Comparison of ENCODE assay signal across 16 cellular contexts in the genomic region with DNA sequence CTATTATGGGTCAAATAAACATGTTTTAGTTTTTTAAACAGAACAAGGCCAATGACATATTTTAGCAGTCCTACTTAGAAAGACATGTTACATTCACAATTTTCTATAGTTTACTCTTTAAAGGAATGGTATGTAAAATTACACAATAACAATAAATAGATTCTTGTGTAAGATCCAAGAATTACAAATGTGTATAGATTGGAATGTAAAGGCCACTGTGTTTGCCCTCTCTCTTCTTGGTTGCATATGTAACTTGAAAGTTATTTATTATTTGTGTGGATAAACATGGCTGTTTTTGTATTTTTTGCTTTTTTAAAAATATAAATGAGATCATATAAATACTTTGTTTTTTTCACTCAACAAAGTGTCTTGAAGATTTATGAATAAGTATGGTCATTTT.
DNase-seq lines count a peak whose midpoint lies in the region; ATAC-seq and TF ChIP-seq lines count a peak whose summit lies in the region.
"Had no signal": no experiment of that assay in that cellular context is flagged by ENCODE, and none has a peak within 500 bp of the region (broad histone marks: within the 10 kb centered on the region; RNA-seq: fewer than 3 reads in every experiment).

No MANE protein-coding gene starts in this region.

- H2AFZ ChIP-seq in ACC112 (ENCODE audit: low read length, unreplicated experiment) = no peak overlapping the region

- in situ Hi-C loops in astrocyte of the spinal cord (cut with HindIII; ENCODE audit: low sequenced_read_pairs) = no loop called here

- TF ChIP-seq CTCF in astrocyte of the spinal cord (IDR thresholded peaks at IDR 0.05; ENCODE audit: low read depth, low read length) (no peak), fibroblast of villous mesenchyme (IDR thresholded peaks at IDR 0.05; ENCODE audit: insufficient read depth, low read depth, low read length) (no peak), dorsolateral prefrontal cortex (IDR thresholded peaks at IDR 0.05 in 54 of 56, conservative IDR thresholded peaks at IDR 0.05 in 2 of 56; ENCODE audit: low read depth in 1 of 56, partially characterized antibody in 56 of 56) (no peak)

- H3K27me3 ChIP-seq in ACC112 (ENCODE audit: insufficient read depth, low read length) = no peaks in the 10 kb centered on the region
- H3K27me3 ChIP-seq in dorsolateral prefrontal cortex = no peaks in the 10 kb centered on the region

- H3K27ac ChIP-seq in ACC112 (ENCODE audit: low read depth, low read length) = 0 out of 2 replicates have a peak overlapping the region, but pooled peaks have one; percentile 18
- H3K27ac ChIP-seq in dorsolateral prefrontal cortex = no peak overlapping the region

- no peaks in the 10 kb centered on the region for H3K36me3 ChIP-seq in ACC112 (ENCODE audit: insufficient read depth, low read length)
- H3K36me3 ChIP-seq: HAP-1 had no signal

- no peak for ATAC-seq in HG02970 (IDR thresholded peaks at IDR 0.05; ENCODE audit: low FRiP score, unreplicated experiment)

- peak; percentile 41 for DNase-seq in HCEC 1CT
- DNase-seq in astrocyte of the spinal cord (ENCODE audit: low read depth, low spot score) = peak; percentile 1
- peak; percentile 29 for DNase-seq in fibroblast of villous mesenchyme (ENCODE audit: low read depth)
- no peak for DNase-seq in middle frontal gyrus (ENCODE audit: extremely low spot score, low spot score)
- no peak for DNase-seq in dorsolateral prefrontal cortex
- DNase-seq in LoVo (ENCODE audit: low spot score) = no peak
- DNase-seq: 8988T; ACHN; C1 segment of cervical spinal cord; Calu3; CD4-positive, alpha-beta T cell; DMS 273 treated with DMSO at 0.1 percent for 48 hours; HFFc6 had no signal

- H3K4me3 ChIP-seq in ACC112 (ENCODE audit: low read depth, low read length) (no peak overlapping the region), astrocyte of the spinal cord (ENCODE audit: low read depth, low read length) (no peak overlapping the region), fibroblast of villous mesenchyme (ENCODE audit: low read depth, low read length) (no peak overlapping the region), dorsolateral prefrontal cortex (no peak overlapping the region)
- H3K4me3 ChIP-seq: HAP-1 had no signal

- H3K4me1 ChIP-seq in ACC112 (ENCODE audit: control insufficient read depth, insufficient read depth, low read length, unreplicated experiment) = peaks cover 19% of the 10 kb centered on the region
- H3K4me1 ChIP-seq: HAP-1 had no signal

- intact Hi-C loops in dorsolateral prefrontal cortex (cut with DNase I) = no loop called here

- H3K79me2 ChIP-seq in ACC112 (ENCODE audit: control insufficient read depth, insufficient read depth, low read length, unreplicated experiment) = no peaks in the 10 kb centered on the region

Comparison
In these comparisons a context has a peak if more than half of its experiments do, and no peak if none do; other contexts are left out.
1. DNase-seq: peak in HCEC 1CT (single experiment), astrocyte of the spinal cord (single experiment) and fibroblast of villous mesenchyme (single experiment); none in middle frontal gyrus (single experiment), dorsolateral prefrontal cortex (0 of 10) and LoVo (single experiment).